Comparison of ENCODE assay signal across 1 cellular context in the genomic region with DNA sequence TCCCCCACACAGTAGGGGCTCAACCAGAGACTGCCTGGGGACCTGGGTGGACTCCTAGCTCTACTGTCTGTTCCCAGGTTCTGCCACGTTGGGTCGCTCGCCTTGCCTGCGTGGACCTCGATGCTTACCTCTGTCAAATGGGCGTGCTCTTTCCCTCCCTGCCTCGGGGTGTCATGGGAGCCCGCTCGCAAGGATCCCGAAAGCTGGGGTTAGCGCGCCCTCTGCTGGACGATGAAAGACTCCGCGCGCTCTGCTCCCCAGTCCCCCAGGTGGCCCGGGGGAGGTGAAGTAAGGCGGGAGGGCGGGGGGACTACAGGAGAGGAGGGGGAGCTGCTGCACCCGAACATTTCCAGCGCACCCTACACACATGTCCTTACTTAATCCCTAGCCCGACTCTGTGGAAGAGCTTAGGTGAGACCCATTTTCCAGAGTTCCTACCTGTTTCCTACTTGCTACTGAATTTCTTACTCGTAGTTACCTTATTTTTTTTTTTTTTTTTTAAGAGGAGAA.
TF ChIP-seq lines count a peak whose summit lies in the region.

No MANE protein-coding gene starts in this region.

TF ChIP-seq in HEK293, 187 proteins besides CTCF, POLR2A, EP300 and RAD21 (continued from another document):
- TF ChIP-seq SETDB1 (IDR thresholded peaks at IDR 0.05; ENCODE audit: insufficient read length, low read length): no peak
- no peak for TF ChIP-seq ZNF707 (tag by site-specific recombination; IDR thresholded peaks at IDR 0.05)
- TF ChIP-seq ZNF366 (tag by site-specific recombination; conservative IDR thresholded peaks at IDR 0.05): no peak
- peak; percentile 81 for TF ChIP-seq ZNF654 (tag by site-specific recombination; IDR thresholded peaks at IDR 0.05; ENCODE audit: low read depth)
- peak; percentile 37; the same call in 1 of the 2 replicates for TF ChIP-seq YY1 (tag by site-specific recombination; IDR thresholded peaks at IDR 0.05)
- no peak for TF ChIP-seq ZNF335 (tag by site-specific recombination; conservative IDR thresholded peaks at IDR 0.05)
- TF ChIP-seq ZBTB1 (tag by site-specific recombination; IDR thresholded peaks at IDR 0.05): no peak
- TF ChIP-seq ZSCAN30 (tag by site-specific recombination; IDR thresholded peaks at IDR 0.05): no peak
- no peak for TF ChIP-seq ZNF223 (tag by site-specific recombination; IDR thresholded peaks at IDR 0.05)
- TF ChIP-seq IKZF3 (tag by site-specific recombination; IDR thresholded peaks at IDR 0.05): no peak
- TF ChIP-seq ZNF404 (tag by site-specific recombination; IDR thresholded peaks at IDR 0.05): no peak
- no peak for TF ChIP-seq ZNF626 (tag by site-specific recombination; IDR thresholded peaks at IDR 0.05)
- TF ChIP-seq ZNF132 (tag by site-specific recombination; IDR thresholded peaks at IDR 0.05; ENCODE audit: borderline replicate concordance): no peak
- TF ChIP-seq ZBTB7A (tag by site-specific recombination; IDR thresholded peaks at IDR 0.05; ENCODE audit: low read depth): no peak
- TF ChIP-seq ZNF114 (tag by site-specific recombination; IDR thresholded peaks at IDR 0.05): no peak
- TF ChIP-seq ZNF354C (tag by site-specific recombination; IDR thresholded peaks at IDR 0.05; ENCODE audit: borderline replicate concordance, low read depth): no peak
- TF ChIP-seq TCF7L2 (IDR thresholded peaks at IDR 0.05; ENCODE audit: borderline replicate concordance, low read depth, low read length): no peak
- TF ChIP-seq, protein P1, sequence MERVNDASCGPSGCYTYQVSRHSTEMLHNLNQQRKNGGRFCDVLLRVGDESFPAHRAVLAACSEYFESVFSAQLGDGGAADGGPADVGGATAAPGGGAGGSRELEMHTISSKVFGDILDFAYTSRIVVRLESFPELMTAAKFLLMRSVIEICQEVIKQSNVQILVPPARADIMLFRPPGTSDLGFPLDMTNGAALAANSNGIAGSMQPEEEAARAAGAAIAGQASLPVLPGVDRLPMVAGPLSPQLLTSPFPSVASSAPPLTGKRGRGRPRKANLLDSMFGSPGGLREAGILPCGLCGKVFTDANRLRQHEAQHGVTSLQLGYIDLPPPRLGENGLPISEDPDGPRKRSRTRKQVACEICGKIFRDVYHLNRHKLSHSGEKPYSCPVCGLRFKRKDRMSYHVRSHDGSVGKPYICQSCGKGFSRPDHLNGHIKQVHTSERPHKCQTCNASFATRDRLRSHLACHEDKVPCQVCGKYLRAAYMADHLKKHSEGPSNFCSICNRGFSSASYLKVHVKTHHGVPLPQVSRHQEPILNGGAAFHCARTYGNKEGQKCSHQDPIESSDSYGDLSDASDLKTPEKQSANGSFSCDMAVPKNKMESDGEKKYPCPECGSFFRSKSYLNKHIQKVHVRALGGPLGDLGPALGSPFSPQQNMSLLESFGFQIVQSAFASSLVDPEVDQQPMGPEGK (tag by site-specific recombination; IDR thresholded peaks at IDR 0.05): peak; percentile 71
- TF ChIP-seq, protein P2, sequence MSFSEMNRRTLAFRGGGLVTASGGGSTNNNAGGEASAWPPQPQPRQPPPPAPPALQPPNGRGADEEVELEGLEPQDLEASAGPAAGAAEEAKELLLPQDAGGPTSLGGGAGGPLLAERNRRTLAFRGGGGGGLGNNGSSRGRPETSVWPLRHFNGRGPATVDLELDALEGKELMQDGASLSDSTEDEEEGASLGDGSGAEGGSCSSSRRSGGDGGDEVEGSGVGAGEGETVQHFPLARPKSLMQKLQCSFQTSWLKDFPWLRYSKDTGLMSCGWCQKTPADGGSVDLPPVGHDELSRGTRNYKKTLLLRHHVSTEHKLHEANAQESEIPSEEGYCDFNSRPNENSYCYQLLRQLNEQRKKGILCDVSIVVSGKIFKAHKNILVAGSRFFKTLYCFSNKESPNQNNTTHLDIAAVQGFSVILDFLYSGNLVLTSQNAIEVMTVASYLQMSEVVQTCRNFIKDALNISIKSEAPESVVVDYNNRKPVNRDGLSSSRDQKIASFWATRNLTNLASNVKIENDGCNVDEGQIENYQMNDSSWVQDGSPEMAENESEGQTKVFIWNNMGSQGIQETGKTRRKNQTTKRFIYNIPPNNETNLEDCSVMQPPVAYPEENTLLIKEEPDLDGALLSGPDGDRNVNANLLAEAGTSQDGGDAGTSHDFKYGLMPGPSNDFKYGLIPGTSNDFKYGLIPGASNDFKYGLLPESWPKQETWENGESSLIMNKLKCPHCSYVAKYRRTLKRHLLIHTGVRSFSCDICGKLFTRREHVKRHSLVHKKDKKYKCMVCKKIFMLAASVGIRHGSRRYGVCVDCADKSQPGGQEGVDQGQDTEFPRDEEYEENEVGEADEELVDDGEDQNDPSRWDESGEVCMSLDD (tag by site-specific recombination; IDR thresholded peaks at IDR 0.05): peak; percentile 40
- TF ChIP-seq ZNF214 (tag by site-specific recombination; IDR thresholded peaks at IDR 0.05; ENCODE audit: borderline replicate concordance): no peak
- no peak for TF ChIP-seq TRIM28 (IDR thresholded peaks at IDR 0.05; ENCODE audit: borderline replicate concordance, low read length)
- no peak for TF ChIP-seq ZNF777 (tag by site-specific recombination; IDR thresholded peaks at IDR 0.05; ENCODE audit: borderline replicate concordance)
- TF ChIP-seq ZNF549 (tag by site-specific recombination; IDR thresholded peaks at IDR 0.05): no peak
- no peak for TF ChIP-seq EGR2 (tag by site-specific recombination; IDR thresholded peaks at IDR 0.05; ENCODE audit: low read depth)
- no peak for TF ChIP-seq ZNF140 (tag by site-specific recombination; IDR thresholded peaks at IDR 0.05)
- TF ChIP-seq, protein P3, sequence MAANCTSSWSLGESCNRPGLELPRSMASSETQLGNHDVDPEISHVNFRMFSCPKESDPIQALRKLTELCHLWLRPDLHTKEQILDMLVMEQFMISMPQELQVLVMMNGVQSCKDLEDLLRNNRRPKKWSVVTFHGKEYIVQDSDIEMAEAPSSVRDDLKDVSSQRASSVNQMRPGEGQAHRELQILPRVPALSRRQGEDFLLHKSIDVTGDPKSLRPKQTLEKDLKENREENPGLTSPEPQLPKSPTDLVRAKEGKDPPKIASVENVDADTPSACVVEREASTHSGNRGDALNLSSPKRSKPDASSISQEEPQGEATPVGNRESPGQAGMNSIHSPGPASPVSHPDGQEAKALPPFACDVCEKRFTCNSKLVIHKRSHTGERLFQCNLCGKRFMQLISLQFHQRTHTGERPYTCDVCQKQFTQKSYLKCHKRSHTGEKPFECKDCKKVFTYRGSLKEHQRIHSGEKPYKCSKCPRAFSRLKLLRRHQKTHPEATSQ (tag by site-specific recombination; IDR thresholded peaks at IDR 0.05): no peak
- TF ChIP-seq ZNF768 (tag by site-specific recombination; IDR thresholded peaks at IDR 0.05): no peak
- no peak for TF ChIP-seq SP3 (tag by site-specific recombination; IDR thresholded peaks at IDR 0.05)
- TF ChIP-seq ZNF658 (tag by site-specific recombination; IDR thresholded peaks at IDR 0.05): no peak
- TF ChIP-seq ZNF776 (tag by site-specific recombination; IDR thresholded peaks at IDR 0.05; ENCODE audit: borderline replicate concordance): no peak
